In genomic region chr19:34309368-34310138, GRCh38 we compare ENCODE assay signal across 1 cellular context.
TF ChIP-seq lines count a peak whose summit lies in the region.

No MANE protein-coding gene starts in this region.

TF ChIP-seq in GM23338, 12 proteins besides CTCF, POLR2A, EP300 and RAD21 (continued from another document):
- no peak for TF ChIP-seq ZNF462 (CRISPR knock-in tag; IDR thresholded peaks at IDR 0.05)
- no peak for TF ChIP-seq ZNF331 (CRISPR knock-in tag; IDR thresholded peaks at IDR 0.05; ENCODE audit: low read depth)
- TF ChIP-seq POLR2AphosphoS5 (IDR thresholded peaks at IDR 0.05; ENCODE audit: low read depth), result no peak
- TF ChIP-seq ETS1 (IDR thresholded peaks at IDR 0.05), result no peak
- no peak for TF ChIP-seq JUNB (IDR thresholded peaks at IDR 0.05; ENCODE audit: unreplicated experiment)
